8 cellular contexts compared by ENCODE assay signal in genomic region chr2:27720004-27720551, GRCh38. TPM values are rescaled to one million over a fixed set of nuclear protein-coding genes. Genes with fewer than 3 reads are reported as not detected.
DNase-seq lines count a peak whose midpoint lies in the region; ATAC-seq and TF ChIP-seq lines count a peak whose summit lies in the region.

No MANE protein-coding gene starts in this region.

- H3K36me3 ChIP-seq in Panc1 (ENCODE audit: control insufficient read depth, insufficient read depth, low read length): no peaks in the 10 kb centered on the region

- H3K27ac ChIP-seq in Panc1 (ENCODE audit: low read length): no peak overlapping the region

- POLR2A ChIA-PET in Panc1 (lab: Charles Lee): no interaction called here

- H3K4me1 ChIP-seq in Panc1 (ENCODE audit: control insufficient read depth, insufficient read depth, low read length): peaks cover 19% of the 10 kb centered on the region

- DNase-seq in DMS53 (lab: John Stamatoyannopoulos, UW) (peak; percentile 90), Panc1 (ENCODE audit: low read depth, low spot score) (peak; percentile 97), astrocyte of the hippocampus (ENCODE audit: low read depth, low spot score) (peak; percentile 94), posterior cingulate gyrus (peak in 7 of 10 donors; percentile 25 to 89 (median 57)), midbrain (lab: John Stamatoyannopoulos, UW) (no peak), NCI-H2029 (lab: John Stamatoyannopoulos, UW) (no peak)

- in situ Hi-C loops in Panc1 (cut with HindIII; ENCODE audit: low pct_unique_long_range_greater_than_20kb, low sequenced_read_pairs): no loop called here

- ATAC-seq in Panc1: peak; percentile 71
- ATAC-seq in HG03521 (IDR thresholded peaks at IDR 0.05; ENCODE audit: unreplicated experiment): no peak
- no peak for ATAC-seq in HG02870 (IDR thresholded peaks at IDR 0.05; ENCODE audit: unreplicated experiment)

- no peaks in the 10 kb centered on the region for H3K9me3 ChIP-seq in Panc1 (ENCODE audit: control insufficient read depth, insufficient read depth, low read depth, low read length)

- no TSS peak for BruUV-seq in Panc1 (replicated peaks; lab: Mats Ljungman, UMichigan)

- no peak overlapping the region for H3K4me3 ChIP-seq in Panc1 (ENCODE audit: low read depth in 2 of 2, low read length in 2 of 2)

- TF ChIP-seq CTCF in Panc1 (IDR thresholded peaks at IDR 0.05): no peak

- intact Hi-C loops in Panc1 (cut with micrococcal nuclease; ENCODE audit: unreplicated experiment) (no loop called here), posterior cingulate gyrus (cut with DNase I) (no loop called here)

- CTCF ChIA-PET in Panc1 (lab: Charles Lee): interaction anchor here (0.6 to 0.8 kb wide), 2 partner anchors 91 to 723 kb away, joined by 3 to 5 read pairs; partner anchors contain the start of genes CCDC121 and GPN1

- H3K27me3 ChIP-seq in Panc1 (ENCODE audit: control insufficient read depth, insufficient read depth, low read length): no peaks in the 10 kb centered on the region

RNA-seq across cellular contexts. Expression of gene MRPL33, which starts 51.4 kb away (rescaled TPM):
- total RNA-seq in Panc1 (2021; ENCODE audit: unreplicated experiment): 61.6 TPM
- polyA plus RNA-seq in Panc1 (2012; ENCODE audit: insufficient read length): 51.7 TPM

RNA-seq across cellular contexts. Expression of gene SLC4A1AP, which starts 56.4 kb away (rescaled TPM):
- 22.2 TPM for total RNA-seq in Panc1 (2021; ENCODE audit: unreplicated experiment)
- 16.0 TPM for polyA plus RNA-seq in Panc1 (2012; ENCODE audit: insufficient read length)

RNA-seq across cellular contexts. Expression of gene SUPT7L, which starts 56.7 kb away (rescaled TPM):
- 22.4 TPM for total RNA-seq in Panc1 (2021; ENCODE audit: unreplicated experiment)
- 22.0 TPM for polyA plus RNA-seq in Panc1 (2012; ENCODE audit: insufficient read length)

Comparison
In these comparisons a context has a peak if more than half of its experiments do, and no peak if none do; other contexts are left out.
1. DNase-seq: peak in DMS53 (single experiment), Panc1 (single experiment), astrocyte of the hippocampus (single experiment) and posterior cingulate gyrus (7 of 10); none in midbrain (single experiment) and NCI-H2029 (single experiment).